In the genomic region with DNA sequence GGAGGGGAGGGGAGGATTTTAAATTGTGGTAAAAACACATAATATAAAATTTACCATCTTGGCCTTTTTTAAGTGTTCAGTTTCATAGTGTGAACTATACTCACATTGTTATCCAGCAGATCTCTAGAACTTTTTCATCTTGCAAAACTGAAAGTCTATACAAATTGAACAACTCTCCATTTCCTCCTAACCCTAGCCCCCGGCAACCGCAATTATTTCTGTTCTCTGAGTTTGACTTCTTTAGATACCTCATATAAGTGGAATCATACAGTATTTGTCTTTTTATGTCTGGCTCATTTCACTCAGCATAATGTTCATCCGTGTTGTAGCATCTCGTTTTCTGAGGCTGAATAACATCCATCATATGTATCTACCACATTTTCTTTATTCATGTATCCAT, we compare ENCODE assay signal across 22 cellular contexts. TPM values are rescaled to one million over a fixed set of nuclear protein-coding genes. Genes with fewer than 3 reads are reported as not detected.
A peak's percentile ranks its signal among the peaks of the same experiment; 100 is the strongest.
DNase-seq lines count a peak whose midpoint lies in the region; ATAC-seq, FAIRE-seq and TF ChIP-seq lines count a peak whose summit lies in the region.
"Had no signal": no experiment of that assay in that cellular context is flagged by ENCODE, and none has a peak within 500 bp of the region (broad histone marks: within the 10 kb centered on the region; RNA-seq: fewer than 3 reads in every experiment).

No MANE protein-coding gene starts in this region.

- H3K27me3 ChIP-seq in MM.1S (replicated peaks; ENCODE audit: insufficient read depth, low read length) = no peaks in the 10 kb centered on the region
- H3K27me3 ChIP-seq in endothelial cell of umbilical vein (ENCODE audit: control insufficient read depth in 2 of 2, insufficient read depth in 2 of 2, low read length in 2 of 2) = no peaks in the 10 kb centered on the region
- no peaks in the 10 kb centered on the region for H3K27me3 ChIP-seq in Karpas-422 (ENCODE audit: low read length)

- no peaks in the 10 kb centered on the region for H3K27me3 Mint-ChIP-seq in activated T-cell treated with anti-CD3 and anti-CD28 coated beads, Interleukin-2, amount 50 U/mL, for 4 hours (ENCODE audit: low read depth)

- H3K9me2 ChIP-seq in MM.1S (replicated peaks; ENCODE audit: insufficient read depth, low read length) = no peaks in the 10 kb centered on the region
- H3K9me2 ChIP-seq in Karpas-422 (replicated peaks; ENCODE audit: insufficient read depth, low read length) = no peaks in the 10 kb centered on the region

- TF ChIP-seq CTCF in MM.1S (IDR thresholded peaks at IDR 0.05; ENCODE audit: low read length) = no peak
- TF ChIP-seq CTCF in endothelial cell of umbilical vein (IDR thresholded peaks at IDR 0.05; ENCODE audit: extremely low read depth in 1 of 2, insufficient read depth in 1 of 2, low read depth in 1 of 2, low read length in 2 of 2) = no peak

- no peak overlapping the region for H3K4me3 ChIP-seq in MM.1S (ENCODE audit: low read length)
- no peak overlapping the region for H3K4me3 ChIP-seq in endothelial cell of umbilical vein (replicated peaks in 1 of 3; ENCODE audit: insufficient read depth in 1 of 3, low read depth in 1 of 3, low read length in 3 of 3)
- no peak overlapping the region for H3K4me3 ChIP-seq in Karpas-422 (ENCODE audit: low read length)

- peak overlapping the region; percentile 59; the same call in 1 of the 2 replicates for H3K4me2 ChIP-seq in MM.1S (ENCODE audit: low read depth, low read length)
- H3K4me2 ChIP-seq in endothelial cell of umbilical vein (ENCODE audit: insufficient read depth, low read length) = no peak overlapping the region
- no peak overlapping the region for H3K4me2 ChIP-seq in Karpas-422 (ENCODE audit: low read depth, low read length, poor library complexity, severe bottlenecking)

- H3K27ac ChIP-seq in MM.1S (ENCODE audit: low read length) (no peak overlapping the region), endothelial cell of umbilical vein (ENCODE audit: insufficient read depth, low read depth, low read length) (no peak overlapping the region), Karpas-422 (ENCODE audit: low read length) (no peak overlapping the region)

- H3K4me3 Mint-ChIP-seq in activated T-cell treated with anti-CD3 and anti-CD28 coated beads, Interleukin-2, amount 50 U/mL, for 4 hours = no peak overlapping the region
- H3K4me3 Mint-ChIP-seq: B cell; CD8-positive, alpha-beta T cell; H9 had no signal

- H3K4me1 ChIP-seq in MM.1S (ENCODE audit: low read length) = peaks cover 9% of the 10 kb centered on the region; the same call in 1 of the 2 replicates
- H3K4me1 ChIP-seq in endothelial cell of umbilical vein (ENCODE audit: control insufficient read depth, extremely low read depth, insufficient read depth, low read length) = peaks cover 21% of the 10 kb centered on the region
- H3K4me1 ChIP-seq in Karpas-422 (ENCODE audit: low read length) = no peaks in the 10 kb centered on the region

- TF ChIP-seq POLR2A in endothelial cell of umbilical vein (IDR thresholded peaks at IDR 0.05; ENCODE audit: low read depth, low read length) = no peak

- CTCF ChIA-PET in endothelial cell of umbilical vein (lab: Charles Lee) = no interaction called here

- H3K79me2 ChIP-seq in MM.1S (ENCODE audit: low read length) (no peaks in the 10 kb centered on the region), endothelial cell of umbilical vein (ENCODE audit: control insufficient read depth, insufficient read depth, low read length) (no peaks in the 10 kb centered on the region), Karpas-422 (ENCODE audit: low read length) (no peaks in the 10 kb centered on the region)

- DNase-seq in activated T-cell treated with anti-CD3 and anti-CD28 coated beads, Interleukin-2, amount 50 U/mL, for 4 hours = no peak
- DNase-seq in activated T-cell treated with anti-CD3 and anti-CD28 coated beads, Interleukin-2, amount 50 U/mL, for 48 hours = no peak
- peak; percentile 63 for DNase-seq in MM.1S
- DNase-seq in RPMI7951 (ENCODE audit: low read depth) = peak; percentile 27
- peak; percentile 26 for DNase-seq in endothelial cell of umbilical vein (ENCODE audit: low read depth, low spot score)
- DNase-seq in stimulated activated CD4-positive, alpha-beta T cell treated with anti-CD3 and anti-CD28 coated beads, Interleukin-4, amount 100 ng/mL, for 1 hour = no peak
- no peak for DNase-seq in Karpas-422
- DNase-seq: C1 segment of cervical spinal cord; CD8-positive, alpha-beta T cell; COR-L47; DMS153; DMS79 treated with DMSO at 0.1 percent for 48 hours; EL; GOT3; H9 had no signal

- FAIRE-seq in endothelial cell of umbilical vein (lab: Jason Lieb, UNC) = peak; percentile 31
- FAIRE-seq: A204.1, D721Med, G401.6, GM12892, HepG2, HTR-8/SVneo had no signal

- peaks cover 3% of the 10 kb centered on the region for H3K4me1 Mint-ChIP-seq in activated T-cell treated with anti-CD3 and anti-CD28 coated beads, Interleukin-2, amount 50 U/mL, for 4 hours (ENCODE audit: low read depth)
- H3K4me1 Mint-ChIP-seq: B cell had no signal

- peaks cover 4% of the 10 kb centered on the region for H3K9me3 Mint-ChIP-seq in activated T-cell treated with anti-CD3 and anti-CD28 coated beads, Interleukin-2, amount 50 U/mL, for 4 hours
- H3K9me3 Mint-ChIP-seq: H9 had no signal

- no peak overlapping the region for H3K9ac ChIP-seq in MM.1S (ENCODE audit: low read length)
- no peak overlapping the region for H3K9ac ChIP-seq in endothelial cell of umbilical vein (replicated peaks; ENCODE audit: extremely low read depth, insufficient read depth, low read length)
- no peak overlapping the region for H3K9ac ChIP-seq in Karpas-422 (ENCODE audit: low read length)

- H4K20me1 ChIP-seq in MM.1S (ENCODE audit: insufficient read depth, low read length) (no peaks in the 10 kb centered on the region), endothelial cell of umbilical vein (replicated peaks; ENCODE audit: control insufficient read depth, extremely low read depth, insufficient read depth, low read length) (no peaks in the 10 kb centered on the region), Karpas-422 (ENCODE audit: insufficient read depth, low read depth, low read length) (no peaks in the 10 kb centered on the region)

- POLR2A ChIA-PET in endothelial cell of umbilical vein (lab: Charles Lee) = no interaction called here

- H3K36me3 ChIP-seq in MM.1S (replicated peaks; ENCODE audit: insufficient read depth, low read length) (no peaks in the 10 kb centered on the region), endothelial cell of umbilical vein (ENCODE audit: control insufficient read depth in 2 of 2, extremely low read depth in 1 of 2, insufficient read depth in 2 of 2, low read length in 2 of 2) (no peaks in the 10 kb centered on the region), Karpas-422 (ENCODE audit: insufficient read depth, low read length) (no peaks in the 10 kb centered on the region)

- intact Hi-C loops in endothelial cell of umbilical vein (cut with micrococcal nuclease) = no loop called here

- ATAC-seq in activated T-cell treated with anti-CD3 and anti-CD28 coated beads, Interleukin-2, amount 50 U/mL, for 4 hours = peak; percentile 40 to 41
- ATAC-seq: CD8-positive, alpha-beta T cell; HepG2 had no signal

- dilution Hi-C loops in endothelial cell of umbilical vein (cut with MboI; ENCODE audit: extremely low pct_ligation_motif_present, low sequenced_read_pairs) = no loop called here

- no TSS peak for BruUV-seq in endothelial cell of umbilical vein (replicated peaks; lab: Mats Ljungman, UMichigan)

- no peaks in the 10 kb centered on the region for H3K9me1 ChIP-seq in endothelial cell of umbilical vein (replicated peaks; ENCODE audit: control insufficient read depth, extremely low read depth, insufficient read depth, low read length)

- H2AFZ ChIP-seq in MM.1S (ENCODE audit: low read length) = no peak overlapping the region
- no peak overlapping the region for H2AFZ ChIP-seq in endothelial cell of umbilical vein (ENCODE audit: low read depth, low read length)
- no peak overlapping the region for H2AFZ ChIP-seq in Karpas-422 (ENCODE audit: low read length)

- 0 out of 2 replicates have a peak, but pooled peaks cover 6% of the 10 kb centered on the region for H3F3A ChIP-seq in MM.1S (ENCODE audit: insufficient read depth, low read length)

- no peaks in the 10 kb centered on the region for H3K36me3 Mint-ChIP-seq in activated T-cell treated with anti-CD3 and anti-CD28 coated beads, Interleukin-2, amount 50 U/mL, for 4 hours (ENCODE audit: insufficient read depth)
- H3K36me3 Mint-ChIP-seq: CD8-positive, alpha-beta T cell had no signal

- H3K9me3 ChIP-seq in MM.1S (replicated peaks; ENCODE audit: insufficient read depth, low read length) (no peaks in the 10 kb centered on the region), endothelial cell of umbilical vein (replicated peaks; ENCODE audit: control insufficient read depth, insufficient read depth, low read length) (no peaks in the 10 kb centered on the region), Karpas-422 (ENCODE audit: low read length) (no peaks in the 10 kb centered on the region)

TF ChIP-seq in endothelial cell of umbilical vein, 7 proteins besides CTCF, POLR2A, EP300 and RAD21:
- TF ChIP-seq, protein P1, sequence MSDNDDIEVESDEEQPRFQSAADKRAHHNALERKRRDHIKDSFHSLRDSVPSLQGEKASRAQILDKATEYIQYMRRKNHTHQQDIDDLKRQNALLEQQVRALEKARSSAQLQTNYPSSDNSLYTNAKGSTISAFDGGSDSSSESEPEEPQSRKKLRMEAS (IDR thresholded peaks at IDR 0.05; ENCODE audit: insufficient read depth, insufficient read length) = no peak
- no peak for TF ChIP-seq FOS (IDR thresholded peaks at IDR 0.05; ENCODE audit: borderline replicate concordance, insufficient read depth, low read length)
- TF ChIP-seq JUN (IDR thresholded peaks at IDR 0.05; ENCODE audit: borderline replicate concordance, insufficient read depth, insufficient read length, low read depth) = no peak
- TF ChIP-seq POLR2AphosphoS5 (IDR thresholded peaks at IDR 0.05; ENCODE audit: insufficient read depth, low read depth, low read length) = no peak
- TF ChIP-seq EZH2 (IDR thresholded peaks at IDR 0.05; ENCODE audit: borderline replicate concordance, low read depth, low read length, severe bottlenecking) = no peak
- no peak for TF ChIP-seq MYC (IDR thresholded peaks at IDR 0.05; ENCODE audit: low read depth, low read length)

RNA-seq across cellular contexts. Expression of a gene that starts 30.0 kb away (rescaled TPM):
- 10 to 100 TPM in 1 of 3 donors, 1 to 10 TPM in 2; 8.6 to 11.0 (median 8.9) TPM for total RNA-seq in activated T-cell treated with anti-CD3 and anti-CD28 coated beads, Interleukin-2, amount 50 U/mL, for 4 hours
- 6.2 and 6.4 TPM in 2 replicates for total RNA-seq in RPMI7951 (2014; rRNA removed; shearing (Covaris generic))
- 49.5 and 50.2 TPM in 2 replicates for total RNA-seq in endothelial cell of umbilical vein
- polyA plus RNA-seq in endothelial cell of umbilical vein = 19.6 and 23.5 TPM in 2 replicates
- polyA plus RNA-seq in endothelial cell of umbilical vein (2011; cell fraction: cytosol; rRNA removed) = 12.9 and 13.3 TPM in 2 replicates
- 58.0 and 59.5 TPM in 2 replicates for polyA plus RNA-seq in endothelial cell of umbilical vein (2011; cell fraction: nucleus; rRNA removed)
- 13.4 and 15.8 TPM in 2 replicates for polyA plus RNA-seq in endothelial cell of umbilical vein (2012)
- polyA minus RNA-seq in endothelial cell of umbilical vein = 63.0 and 64.6 TPM in 2 replicates
- 10.5 TPM for polyA minus RNA-seq in endothelial cell of umbilical vein (2011; cell fraction: cytosol; rRNA and poly(A)+ RNA removed)
- polyA minus RNA-seq in endothelial cell of umbilical vein (2011; cell fraction: nucleus; rRNA and poly(A)+ RNA removed) = 98.7 and 137 TPM in 2 replicates
- total RNA-seq in Karpas-422 (2014; rRNA removed; shearing (Covaris generic); ENCODE audit: low replicate concordance) = 5.3 and 6.5 TPM in 2 replicates

Comparison
In these comparisons a context has a peak if more than half of its experiments do, and no peak if none do; other contexts are left out.
1. DNase-seq: peak in MM.1S (single experiment), RPMI7951 (single experiment) and endothelial cell of umbilical vein (single experiment); none in activated T-cell treated with anti-CD3 and anti-CD28 coated beads, Interleukin-2, amount 50 U/mL, for 4 hours (single experiment), activated T-cell treated with anti-CD3 and anti-CD28 coated beads, Interleukin-2, amount 50 U/mL, for 48 hours (0 of 2), stimulated activated CD4-positive, alpha-beta T cell treated with anti-CD3 and anti-CD28 coated beads, Interleukin-4, amount 100 ng/mL, for 1 hour (single experiment) and Karpas-422 (single experiment).